ENCODE assay signal across 9 cellular contexts in genomic region chr11:73596547-73596946, GRCh38. TPM values are rescaled to one million over a fixed set of nuclear protein-coding genes. Genes with fewer than 3 reads are reported as not detected.
DNase-seq lines count a peak whose midpoint lies in the region; ATAC-seq and TF ChIP-seq lines count a peak whose summit lies in the region.
"Had no signal": no experiment of that assay in that cellular context is flagged by ENCODE, and none has a peak within 500 bp of the region (broad histone marks: within the 10 kb centered on the region; RNA-seq: fewer than 3 reads in every experiment).

No MANE protein-coding gene starts in this region.

- POLR2A ChIA-PET in naive thymus-derived CD8-positive, alpha-beta T cell (lab: Charles Lee): interaction anchor here (2.1 kb wide), 1 partner anchor 164 kb away, joined by 5 read pairs; the partner anchor contains the start of gene RAB6A

- peaks cover 21 to 55% (median 51%) of the 10 kb centered on the region in 4 donors for H3K4me1 Mint-ChIP-seq in naive thymus-derived CD8-positive, alpha-beta T cell

- H3K36me3 Mint-ChIP-seq in naive thymus-derived CD8-positive, alpha-beta T cell: peaks cover 0 to 3% (median 0%) of the 10 kb centered on the region in 3 donors

- no peaks in the 10 kb centered on the region for H3K9me3 Mint-ChIP-seq in naive thymus-derived CD8-positive, alpha-beta T cell

- no peak for TF ChIP-seq CTCF in brain microvascular endothelial cell (IDR thresholded peaks at IDR 0.05; ENCODE audit: low read depth, low read length, missing control alignments)

- no peaks in the 10 kb centered on the region; the same call in 1 of the 2 replicates for H4K20me1 ChIP-seq in BLaER1

- peak overlapping the region; percentile 86 for H3K4me3 ChIP-seq in BLaER1
- H3K4me3 ChIP-seq in HUES6 (ENCODE audit: low read depth, low read length): peak overlapping the region; percentile 92
- peak overlapping the region; percentile 82 for H3K4me3 ChIP-seq in brain microvascular endothelial cell (ENCODE audit: low read depth, low read length)

- H3K27me3 ChIP-seq in BLaER1 (no peaks in the 10 kb centered on the region), HUES6 (ENCODE audit: control insufficient read depth, insufficient read depth, low read length) (no peaks in the 10 kb centered on the region), brain microvascular endothelial cell (replicated peaks) (no peaks in the 10 kb centered on the region)

- peak overlapping the region; percentile 30 to 98 (median 75) for H3K27ac Mint-ChIP-seq in naive thymus-derived CD8-positive, alpha-beta T cell

- H3K36me3 ChIP-seq in BLaER1 (no peaks in the 10 kb centered on the region), HUES6 (ENCODE audit: control insufficient read depth, insufficient read depth, low read length) (no peaks in the 10 kb centered on the region), brain microvascular endothelial cell (replicated peaks) (no peaks in the 10 kb centered on the region)

- no peaks in the 10 kb centered on the region for H3K9me3 ChIP-seq in BLaER1
- H3K9me3 ChIP-seq in HUES6 (ENCODE audit: control insufficient read depth, insufficient read depth, low read depth, low read length): no peaks in the 10 kb centered on the region

- peaks cover 64% of the 10 kb centered on the region for H3K4me1 ChIP-seq in BLaER1
- peaks cover 22% of the 10 kb centered on the region for H3K4me1 ChIP-seq in HUES6 (ENCODE audit: control insufficient read depth, insufficient read depth, low read length)

- H3K9ac ChIP-seq in BLaER1 (peak overlapping the region; percentile 85; the same call in 1 of the 2 replicates), HUES6 (ENCODE audit: low read length) (no peak overlapping the region)

- ATAC-seq in naive thymus-derived CD8-positive, alpha-beta T cell: no peak
- ATAC-seq in GM21515 (IDR thresholded peaks at IDR 0.05; ENCODE audit: unreplicated experiment): no peak
- no peak for ATAC-seq in HG03442 (IDR thresholded peaks at IDR 0.05; ENCODE audit: unreplicated experiment)

- no peak overlapping the region for H3K27ac ChIP-seq in BLaER1
- no peak overlapping the region for H3K27ac ChIP-seq in HUES6 (ENCODE audit: low read depth, low read length)
- no peak overlapping the region for H3K27ac ChIP-seq in brain microvascular endothelial cell
- H3K27ac ChIP-seq: epithelial cell of prostate had no signal

- no peaks in the 10 kb centered on the region for H3K27me3 Mint-ChIP-seq in naive thymus-derived CD8-positive, alpha-beta T cell

- DNase-seq in brain microvascular endothelial cell: no peak
- no peak for DNase-seq in naive thymus-derived CD8-positive, alpha-beta T cell
- DNase-seq in NCI-H1048 (lab: John Stamatoyannopoulos, UW): no peak
- DNase-seq in ACHN: no peak

- in situ Hi-C loops in brain microvascular endothelial cell (cut with HindIII; ENCODE audit: low pct_ligation_motif_present, low sequenced_read_pairs): no loop called here
- in situ Hi-C loops in ACHN (cut with HindIII; ENCODE audit: low pct_ligation_motif_present, low pct_unique_long_range_greater_than_20kb, low sequenced_read_pairs): no loop called here

- peak overlapping the region; percentile 90 to 97 (median 94) for H3K4me3 Mint-ChIP-seq in naive thymus-derived CD8-positive, alpha-beta T cell

- H3K4me2 ChIP-seq in BLaER1: peak overlapping the region; percentile 98

RNA-seq across cellular contexts. Expression of gene FAM168A, which starts 1.4 kb away (rescaled TPM):
- 10 to 100 TPM; 19.6 to 21.7 TPM for total RNA-seq in naive thymus-derived CD8-positive, alpha-beta T cell
- polyA plus RNA-seq in naive thymus-derived CD8-positive, alpha-beta T cell: 1 to 10 TPM; 2.6 to 5.0 (median 2.7) TPM

RNA-seq across cellular contexts. Expression of gene PLEKHB1, which starts 49.8 kb away (rescaled TPM):
- 10 to 100 TPM; 79.1 to 86.8 TPM for total RNA-seq in naive thymus-derived CD8-positive, alpha-beta T cell
- 100 to 1,000 TPM; 103 to 155 (median 148) TPM for polyA plus RNA-seq in naive thymus-derived CD8-positive, alpha-beta T cell
